Comparison of ENCODE assay signal across 21 cellular contexts in the genomic region with DNA sequence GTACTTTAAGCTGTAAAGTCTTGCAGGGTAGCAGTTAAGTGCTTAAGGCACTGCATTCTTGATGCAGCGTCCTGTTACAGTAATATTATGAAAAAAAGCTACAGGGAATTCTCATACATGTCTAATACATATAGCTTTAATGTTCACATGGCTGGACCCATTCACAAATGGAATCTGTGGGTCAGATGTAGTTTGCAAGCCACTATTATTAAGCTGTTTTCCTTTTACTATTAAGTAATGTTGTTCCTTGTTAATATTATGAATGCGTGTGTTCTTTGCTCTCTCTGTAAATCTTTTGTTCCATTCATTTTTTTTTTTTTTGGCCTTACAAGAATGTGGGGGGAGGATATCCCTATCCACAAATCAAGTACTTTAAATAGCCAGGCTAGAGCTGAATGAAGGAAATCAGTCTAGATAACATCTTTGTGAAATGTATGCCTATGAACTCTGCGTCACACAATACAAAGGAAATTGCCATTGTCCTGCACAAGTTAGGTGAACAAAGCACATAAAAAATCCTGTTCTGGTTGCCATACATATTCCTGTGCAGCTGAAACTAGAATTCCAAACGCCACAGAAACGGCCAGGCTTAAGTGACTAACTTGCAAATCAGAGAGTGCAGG.
A peak's percentile ranks its signal among the peaks of the same experiment; 100 is the strongest.
DNase-seq lines count a peak whose midpoint lies in the region; ATAC-seq and TF ChIP-seq lines count a peak whose summit lies in the region.
"Had no signal": no experiment of that assay in that cellular context is flagged by ENCODE, and none has a peak within 500 bp of the region (broad histone marks: within the 10 kb centered on the region; RNA-seq: fewer than 3 reads in every experiment).

No MANE protein-coding gene starts in this region.

- peaks cover 0 to 15% (median under 1%) of the 10 kb centered on the region in 6 donors for H3K4me1 ChIP-seq in spleen
- H3K4me1 ChIP-seq: parathyroid adenoma, testis had no signal

- ATAC-seq in left ventricle myocardium superior (peak; percentile 46), HG02870 (IDR thresholded peaks at IDR 0.05; ENCODE audit: unreplicated experiment) (no peak)

- CTCF ChIA-PET in activated naive CD4-positive, alpha-beta T cell treated with anti-CD3 and anti-CD28 coated beads, Interleukin-2, amount 10 ng/mL, durations not matched to agents 7 days and 5 days (lab: Charles Lee) = interaction anchor here (0.7 to 2.1 kb wide), 2 partner anchors 11 to 629 kb away, joined by 3 to 6 read pairs; no protein-coding TSS in a partner anchor

- DNase-seq in HFFc6 (peak; percentile 40), astrocyte of the hippocampus (ENCODE audit: low read depth, low spot score) (peak; percentile 45), left ventricle myocardium superior (no peak), progenitor cell of endocrine pancreas (ENCODE audit: low spot score, unreplicated experiment) (no peak), NCI-H345 (lab: John Stamatoyannopoulos, UW) (no peak), spleen (no peak)
- no peak for DNase-seq in activated naive CD4-positive, alpha-beta T cell treated with anti-CD3 and anti-CD28 coated beads, Interleukin-2, amount 10 ng/mL, durations not matched to agents 7 days and 5 days
- DNase-seq: activated CD4-positive, alpha-beta memory T cell treated with anti-CD3 and anti-CD28 coated beads, Interleukin-2, amount 10 ng/mL, durations not matched to agents 7 days and 5 days; activated naive CD8-positive, alpha-beta T cell treated with anti-CD3 and anti-CD28 coated beads for 36 hours; activated T-cell treated with anti-CD3 and anti-CD28 coated beads, Interleukin-2, amount 50 U/mL, for 1 hour; central memory CD4-positive, alpha-beta T cell; effector CD8-positive, alpha-beta T cell; left cardiac atrium; NCI-H187; NCI-H446 treated with DMSO at 0.1 percent for 48 hours; NK-92 treated with Interleukin-12 subunit alpha and Interleukin-12 subunit beta, amount 100 ng/mL, for 24 hours; testis had no signal

- peak overlapping the region; percentile 83 for H3K27ac Mint-ChIP-seq in HFFc6
- peak overlapping the region; percentile 94 for H3K27ac Mint-ChIP-seq in progenitor cell of endocrine pancreas
- H3K27ac Mint-ChIP-seq in activated naive CD4-positive, alpha-beta T cell treated with anti-CD3 and anti-CD28 coated beads, Interleukin-2, amount 10 ng/mL, durations not matched to agents 7 days and 5 days = no peak overlapping the region
- H3K27ac Mint-ChIP-seq: activated CD4-positive, alpha-beta memory T cell treated with anti-CD3 and anti-CD28 coated beads, Interleukin-2, amount 10 ng/mL, durations not matched to agents 7 days and 5 days; activated naive CD8-positive, alpha-beta T cell treated with anti-CD3 and anti-CD28 coated beads for 36 hours; B cell; T-helper 1 cell treated with Interleukin-12 subunit alpha and Interleukin-12 subunit beta and Interleukin-4 antibody, amounts not matched to agents 30 μg/mL and 1 μg/mL, for 36 hours had no signal

- H3K36me3 Mint-ChIP-seq in HFFc6 (ENCODE audit: low read depth) (peaks cover 50% of the 10 kb centered on the region), progenitor cell of endocrine pancreas (ENCODE audit: insufficient read depth) (peaks cover 9% of the 10 kb centered on the region)
- H3K36me3 Mint-ChIP-seq in activated naive CD4-positive, alpha-beta T cell treated with anti-CD3 and anti-CD28 coated beads, Interleukin-2, amount 10 ng/mL, durations not matched to agents 7 days and 5 days = no peaks in the 10 kb centered on the region
- H3K36me3 Mint-ChIP-seq: activated naive CD8-positive, alpha-beta T cell treated with anti-CD3 and anti-CD28 coated beads for 36 hours had no signal

- 42 to 57% (median 45%) methylated on average over 5 of the region's 5 CpGs for WGBS in spleen, 5 donors

- H3K9me3 Mint-ChIP-seq in HFFc6 (no peaks in the 10 kb centered on the region), progenitor cell of endocrine pancreas (ENCODE audit: low read depth) (no peaks in the 10 kb centered on the region)
- no peaks in the 10 kb centered on the region for H3K9me3 Mint-ChIP-seq in activated naive CD4-positive, alpha-beta T cell treated with anti-CD3 and anti-CD28 coated beads, Interleukin-2, amount 10 ng/mL, durations not matched to agents 7 days and 5 days
- H3K9me3 Mint-ChIP-seq: activated CD4-positive, alpha-beta memory T cell treated with anti-CD3 and anti-CD28 coated beads, Interleukin-2, amount 10 ng/mL, durations not matched to agents 7 days and 5 days; activated naive CD8-positive, alpha-beta T cell treated with anti-CD3 and anti-CD28 coated beads for 36 hours; T-helper 1 cell treated with Interleukin-12 subunit alpha and Interleukin-12 subunit beta and Interleukin-4 antibody, amounts not matched to agents 30 μg/mL and 1 μg/mL, for 36 hours had no signal

- H3K36me3 ChIP-seq in spleen = no peaks in the 10 kb centered on the region

- intact Hi-C loops in left ventricle myocardium superior (cut with micrococcal nuclease) = no loop called here
- intact Hi-C loops in spleen (cut with DNase I; ENCODE audit: low total_unique reads) = no loop called here

- H3K4me3 Mint-ChIP-seq in HFFc6 (peak overlapping the region; percentile 67), progenitor cell of endocrine pancreas (ENCODE audit: low read depth) (peak overlapping the region; percentile 33)
- H3K4me3 Mint-ChIP-seq in activated naive CD4-positive, alpha-beta T cell treated with anti-CD3 and anti-CD28 coated beads, Interleukin-2, amount 10 ng/mL, durations not matched to agents 7 days and 5 days = no peak overlapping the region
- H3K4me3 Mint-ChIP-seq: activated CD4-positive, alpha-beta memory T cell treated with anti-CD3 and anti-CD28 coated beads, Interleukin-2, amount 10 ng/mL, durations not matched to agents 7 days and 5 days; activated naive CD8-positive, alpha-beta T cell treated with anti-CD3 and anti-CD28 coated beads for 36 hours; B cell; T-helper 1 cell treated with Interleukin-12 subunit alpha and Interleukin-12 subunit beta and Interleukin-4 antibody, amounts not matched to agents 30 μg/mL and 1 μg/mL, for 36 hours had no signal

- no peak for TF ChIP-seq POLR2A in spleen (IDR thresholded peaks at IDR 0.05)

- TF ChIP-seq CTCF in HFFc6 (IDR thresholded peaks at IDR 0.05) (no peak), progenitor cell of endocrine pancreas (IDR thresholded peaks at IDR 0.05; ENCODE audit: unreplicated experiment) (no peak), spleen (IDR thresholded peaks at IDR 0.05 in 8 of 11, conservative IDR thresholded peaks at IDR 0.05 in 3 of 11) (no peak)

- H3K27me3 ChIP-seq in spleen (replicated peaks in 1 of 7) = peaks cover 0 to 2% (median 0%) of the 10 kb centered on the region in 7 donors
- H3K27me3 ChIP-seq: testis had no signal

- H3K27me3 Mint-ChIP-seq in HFFc6 (ENCODE audit: insufficient read depth) = peaks cover 11% of the 10 kb centered on the region
- no peaks in the 10 kb centered on the region for H3K27me3 Mint-ChIP-seq in progenitor cell of endocrine pancreas
- H3K27me3 Mint-ChIP-seq in activated naive CD4-positive, alpha-beta T cell treated with anti-CD3 and anti-CD28 coated beads, Interleukin-2, amount 10 ng/mL, durations not matched to agents 7 days and 5 days = peaks cover 6% of the 10 kb centered on the region

- H3K4me1 Mint-ChIP-seq in HFFc6 (ENCODE audit: low read depth) (peaks cover 100% of the 10 kb centered on the region), progenitor cell of endocrine pancreas (ENCODE audit: low read depth) (peaks cover 65% of the 10 kb centered on the region)
- no peaks in the 10 kb centered on the region for H3K4me1 Mint-ChIP-seq in activated naive CD4-positive, alpha-beta T cell treated with anti-CD3 and anti-CD28 coated beads, Interleukin-2, amount 10 ng/mL, durations not matched to agents 7 days and 5 days
- H3K4me1 Mint-ChIP-seq: activated CD4-positive, alpha-beta memory T cell treated with anti-CD3 and anti-CD28 coated beads, Interleukin-2, amount 10 ng/mL, durations not matched to agents 7 days and 5 days; activated naive CD8-positive, alpha-beta T cell treated with anti-CD3 and anti-CD28 coated beads for 36 hours had no signal

- H3K4me3 ChIP-seq in spleen = no peak overlapping the region
- H3K4me3 ChIP-seq: testis had no signal

- no peaks in the 10 kb centered on the region for H3K9me3 ChIP-seq in spleen
- H3K9me3 ChIP-seq: testis had no signal

- H3K27ac ChIP-seq in spleen = no peak overlapping the region
- H3K27ac ChIP-seq: parathyroid adenoma, testis had no signal

Comparison
In these comparisons a context has a peak if more than half of its experiments do, and no peak if none do; other contexts are left out.
1. DNase-seq: peak in HFFc6 (single experiment) and astrocyte of the hippocampus (single experiment); none in left ventricle myocardium superior (single experiment), progenitor cell of endocrine pancreas (single experiment), NCI-H345 (single experiment), activated naive CD4-positive, alpha-beta T cell treated with anti-CD3 and anti-CD28 coated beads, Interleukin-2, amount 10 ng/mL, durations not matched to agents 7 days and 5 days (single experiment) and spleen (single experiment).